30 cellular contexts compared by ENCODE assay signal in genomic region chr22:45323695-45324094, GRCh38. TPM values are rescaled to one million over a fixed set of nuclear protein-coding genes. Genes with fewer than 3 reads are reported as not detected.
DNase-seq lines count a peak whose midpoint lies in the region; ATAC-seq and TF ChIP-seq lines count a peak whose summit lies in the region.
"Had no signal": no experiment of that assay in that cellular context is flagged by ENCODE, and none has a peak within 500 bp of the region (broad histone marks: within the 10 kb centered on the region; RNA-seq: fewer than 3 reads in every experiment).

No MANE protein-coding gene starts in this region.

- H3K4me1 Mint-ChIP-seq in activated CD4-positive, alpha-beta memory T cell treated with anti-CD3 and anti-CD28 coated beads, Interleukin-2, amount 10 ng/mL, durations not matched to agents 7 days and 5 days, result peaks cover 35% of the 10 kb centered on the region
- H3K4me1 Mint-ChIP-seq in activated CD4-positive, alpha-beta memory T cell treated with anti-CD3 and anti-CD28 coated beads for 36 hours (ENCODE audit: low read depth), result peaks cover 27% of the 10 kb centered on the region
- peaks cover 51% of the 10 kb centered on the region for H3K4me1 Mint-ChIP-seq in CD8-positive, alpha-beta T cell (ENCODE audit: low read depth)
- peaks cover 26% of the 10 kb centered on the region for H3K4me1 Mint-ChIP-seq in activated T-helper 17 cell treated with anti-CD3 and anti-CD28 coated beads, Interleukin-2, amount 50 U/mL, for 72 hours

- intact Hi-C loops in activated CD4-positive, alpha-beta memory T cell treated with anti-CD3 and anti-CD28 coated beads for 36 hours (cut with micrococcal nuclease), result no loop called here
- intact Hi-C loops in CD8-positive, alpha-beta T cell (cut with DNase I, micrococcal nuclease), result no loop called here
- intact Hi-C loops in posterior vena cava (cut with DNase I) (no loop called here), thyroid gland (cut with DNase I) (loop anchor here (10.0 kb wide), 1 partner anchor 111 kb away; no protein-coding TSS in a partner anchor)

- 81 to 89% methylated on average over 7 of the region's 7 CpGs for WGBS in thyroid gland, 2 donors

- CTCF ChIA-PET in activated CD4-positive, alpha-beta memory T cell treated with anti-CD3 and anti-CD28 coated beads, Interleukin-2, amount 10 ng/mL, durations not matched to agents 7 days and 5 days (lab: Charles Lee), result no interaction called here
- CTCF ChIA-PET in activated CD4-positive, alpha-beta memory T cell treated with anti-CD3 and anti-CD28 coated beads for 36 hours (lab: Charles Lee), result no interaction called here
- CTCF ChIA-PET in CD8-positive, alpha-beta T cell (lab: Charles Lee), result no interaction called here

- H3K36me3 Mint-ChIP-seq in activated CD4-positive, alpha-beta memory T cell treated with anti-CD3 and anti-CD28 coated beads, Interleukin-2, amount 10 ng/mL, durations not matched to agents 7 days and 5 days (ENCODE audit: low read depth), result peaks cover 49% of the 10 kb centered on the region
- peaks cover 31% of the 10 kb centered on the region for H3K36me3 Mint-ChIP-seq in activated CD4-positive, alpha-beta memory T cell treated with anti-CD3 and anti-CD28 coated beads for 36 hours
- H3K36me3 Mint-ChIP-seq in CD8-positive, alpha-beta T cell, result peaks cover 53% of the 10 kb centered on the region
- H3K36me3 Mint-ChIP-seq in activated T-helper 17 cell treated with anti-CD3 and anti-CD28 coated beads, Interleukin-2, amount 50 U/mL, for 72 hours (ENCODE audit: low read depth), result peaks cover 83% of the 10 kb centered on the region

- TF ChIP-seq POLR2A in thyroid gland (IDR thresholded peaks at IDR 0.05), result no peak

- H3K9me3 Mint-ChIP-seq in activated CD4-positive, alpha-beta memory T cell treated with anti-CD3 and anti-CD28 coated beads, Interleukin-2, amount 10 ng/mL, durations not matched to agents 7 days and 5 days, result no peaks in the 10 kb centered on the region
- H3K9me3 Mint-ChIP-seq in activated CD4-positive, alpha-beta memory T cell treated with anti-CD3 and anti-CD28 coated beads for 36 hours, result no peaks in the 10 kb centered on the region
- H3K9me3 Mint-ChIP-seq in CD8-positive, alpha-beta T cell, result no peaks in the 10 kb centered on the region
- no peaks in the 10 kb centered on the region for H3K9me3 Mint-ChIP-seq in activated T-helper 17 cell treated with anti-CD3 and anti-CD28 coated beads, Interleukin-2, amount 50 U/mL, for 72 hours
- H3K9me3 Mint-ChIP-seq: activated B cell treated with CpG ODN at 0.5 μM for 24 hours; activated naive CD4-positive, alpha-beta T cell treated with anti-CD3 and anti-CD28 coated beads for 36 hours; IgD-negative memory B cell; memory B cell; neural progenitor cell had no signal

- H3K27me3 ChIP-seq in CD8-positive, alpha-beta T cell (ENCODE audit: insufficient read depth, low read length), result no peaks in the 10 kb centered on the region
- H3K27me3 ChIP-seq in thyroid gland, result no peaks in the 10 kb centered on the region
- H3K27me3 ChIP-seq: neural progenitor cell, tibial artery, vagina had no signal

- POLR2A ChIA-PET in activated CD4-positive, alpha-beta memory T cell treated with anti-CD3 and anti-CD28 coated beads, Interleukin-2, amount 10 ng/mL, durations not matched to agents 7 days and 5 days (lab: Charles Lee), result interaction anchor here (1.0 to 1.2 kb wide), 2 partner anchors 10 to 91 kb away, joined by 3 read pairs; no protein-coding TSS in a partner anchor
- POLR2A ChIA-PET in activated CD4-positive, alpha-beta memory T cell treated with anti-CD3 and anti-CD28 coated beads for 36 hours (lab: Charles Lee), result no interaction called here
- POLR2A ChIA-PET in CD8-positive, alpha-beta T cell (lab: Charles Lee), result interaction anchor here (0.9 to 1.2 kb wide), 2 partner anchors 14 to 18 kb away, joined by 3 read pairs; partner anchors contain the start of gene FAM118A

- no peaks in the 10 kb centered on the region for H3K27me3 Mint-ChIP-seq in activated CD4-positive, alpha-beta memory T cell treated with anti-CD3 and anti-CD28 coated beads, Interleukin-2, amount 10 ng/mL, durations not matched to agents 7 days and 5 days
- H3K27me3 Mint-ChIP-seq in activated CD4-positive, alpha-beta memory T cell treated with anti-CD3 and anti-CD28 coated beads for 36 hours, result no peaks in the 10 kb centered on the region
- no peaks in the 10 kb centered on the region for H3K27me3 Mint-ChIP-seq in CD8-positive, alpha-beta T cell (ENCODE audit: low read depth)
- H3K27me3 Mint-ChIP-seq in activated T-helper 17 cell treated with anti-CD3 and anti-CD28 coated beads, Interleukin-2, amount 50 U/mL, for 72 hours, result no peaks in the 10 kb centered on the region
- H3K27me3 Mint-ChIP-seq: activated B cell treated with CpG ODN at 0.5 μM for 24 hours, IgD-negative memory B cell, memory B cell had no signal

- H3K36me3 ChIP-seq in CD8-positive, alpha-beta T cell (ENCODE audit: insufficient read depth, low read length), result peaks cover 29% of the 10 kb centered on the region
- H3K36me3 ChIP-seq in thyroid gland, result peaks cover 19 to 21% of the 10 kb centered on the region in 2 donors
- H3K36me3 ChIP-seq: neural progenitor cell had no signal

- H3K27ac Mint-ChIP-seq in activated CD4-positive, alpha-beta memory T cell treated with anti-CD3 and anti-CD28 coated beads, Interleukin-2, amount 10 ng/mL, durations not matched to agents 7 days and 5 days, result peak overlapping the region; percentile 66
- no peak overlapping the region for H3K27ac Mint-ChIP-seq in activated CD4-positive, alpha-beta memory T cell treated with anti-CD3 and anti-CD28 coated beads for 36 hours
- H3K27ac Mint-ChIP-seq in CD8-positive, alpha-beta T cell, result peak overlapping the region; percentile 56
- peak overlapping the region; percentile 60 for H3K27ac Mint-ChIP-seq in activated T-helper 17 cell treated with anti-CD3 and anti-CD28 coated beads, Interleukin-2, amount 50 U/mL, for 72 hours
- H3K27ac Mint-ChIP-seq: activated B cell treated with CpG ODN at 0.5 μM for 24 hours; activated naive CD4-positive, alpha-beta T cell treated with anti-CD3 and anti-CD28 coated beads for 36 hours; IgD-negative memory B cell; memory B cell; neural progenitor cell had no signal

- no peak overlapping the region for H3K27ac ChIP-seq in CD8-positive, alpha-beta T cell (ENCODE audit: low read depth, low read length)
- H3K27ac ChIP-seq in thyroid gland, result no peak overlapping the region
- H3K27ac ChIP-seq: A549, coronary artery, GM23248, neural progenitor cell, parathyroid adenoma, tibial artery, vagina had no signal

- H3K9me3 ChIP-seq in CD8-positive, alpha-beta T cell (ENCODE audit: low read length), result no peaks in the 10 kb centered on the region
- H3K9me3 ChIP-seq in thyroid gland, result no peaks in the 10 kb centered on the region
- H3K9me3 ChIP-seq: A549, tibial artery, vagina had no signal

- H3K4me1 ChIP-seq in CD8-positive, alpha-beta T cell (ENCODE audit: insufficient read depth, low read length), result peaks cover 19% of the 10 kb centered on the region
- peaks cover 5 to 6% of the 10 kb centered on the region in 2 donors for H3K4me1 ChIP-seq in thyroid gland
- H3K4me1 ChIP-seq: A549, parathyroid adenoma had no signal

- ATAC-seq in CD8-positive, alpha-beta T cell, result no peak
- no peak for ATAC-seq in activated T-helper 17 cell treated with anti-CD3 and anti-CD28 coated beads, Interleukin-2, amount 50 U/mL, for 72 hours (replicated peaks)
- no peak for ATAC-seq in HG02623 (IDR thresholded peaks at IDR 0.05; ENCODE audit: unreplicated experiment)
- no peak for ATAC-seq in HG03135 (IDR thresholded peaks at IDR 0.05; ENCODE audit: unreplicated experiment)
- ATAC-seq: A549, right cardiac atrium had no signal

- no peak overlapping the region for H3K4me3 Mint-ChIP-seq in activated CD4-positive, alpha-beta memory T cell treated with anti-CD3 and anti-CD28 coated beads, Interleukin-2, amount 10 ng/mL, durations not matched to agents 7 days and 5 days
- no peak overlapping the region for H3K4me3 Mint-ChIP-seq in activated CD4-positive, alpha-beta memory T cell treated with anti-CD3 and anti-CD28 coated beads for 36 hours
- H3K4me3 Mint-ChIP-seq in CD8-positive, alpha-beta T cell, result no peak overlapping the region
- H3K4me3 Mint-ChIP-seq in activated T-helper 17 cell treated with anti-CD3 and anti-CD28 coated beads, Interleukin-2, amount 50 U/mL, for 72 hours, result peak overlapping the region; percentile 30
- H3K4me3 Mint-ChIP-seq: activated B cell treated with CpG ODN at 0.5 μM for 24 hours; activated naive CD4-positive, alpha-beta T cell treated with anti-CD3 and anti-CD28 coated beads for 36 hours; IgD-negative memory B cell; memory B cell; neural progenitor cell had no signal

- no peak for TF ChIP-seq CTCF in CD8-positive, alpha-beta T cell (IDR thresholded peaks at IDR 0.05)
- TF ChIP-seq CTCF in thyroid gland (IDR thresholded peaks at IDR 0.05), result no peak

- no peak for DNase-seq in activated CD4-positive, alpha-beta memory T cell treated with anti-CD3 and anti-CD28 coated beads, Interleukin-2, amount 10 ng/mL, durations not matched to agents 7 days and 5 days
- DNase-seq in activated CD4-positive, alpha-beta memory T cell treated with anti-CD3 and anti-CD28 coated beads for 36 hours, result no peak
- no peak for DNase-seq in CD8-positive, alpha-beta T cell
- DNase-seq in posterior vena cava (ENCODE audit: low spot score), result peak; percentile 52
- no peak for DNase-seq in thyroid gland
- DNase-seq: activated B cell treated with CpG ODN at 0.5 μM for 24 hours; activated CD8-positive, alpha-beta memory T cell treated with anti-CD3 and anti-CD28 coated beads for 24 hours; activated naive CD4-positive, alpha-beta T cell treated with anti-CD3 and anti-CD28 coated beads for 36 hours; activated T-cell treated with anti-CD3 and anti-CD28 coated beads, Interleukin-2, amount 50 U/mL, for 1 hour; DMS 273 treated with DMSO at 0.1 percent for 48 hours; effector memory CD4-positive, alpha-beta T cell; erythroblast; GM23248; NCI-H1694; right cardiac atrium; stimulated activated CD4-positive, alpha-beta T cell treated with anti-CD3 and anti-CD28 coated beads, Interleukin-2, amount 100 ng/mL, for 24 hours; tibial artery had no signal

- no peak overlapping the region for H3K4me3 ChIP-seq in CD8-positive, alpha-beta T cell (ENCODE audit: low read depth, low read length)
- H3K4me3 ChIP-seq in thyroid gland (replicated peaks in 1 of 3), result no peak overlapping the region
- H3K4me3 ChIP-seq: A549, coronary artery, GM23248, neural progenitor cell, tibial artery, vagina had no signal

RNA-seq across cellular contexts. Expression of gene FAM118A, which starts 14.0 kb away (rescaled TPM):
- 10 to 100 TPM; 73.9 to 74.7 TPM for total RNA-seq in activated CD4-positive, alpha-beta memory T cell treated with anti-CD3 and anti-CD28 coated beads, Interleukin-2, amount 10 ng/mL, durations not matched to agents 7 days and 5 days
- total RNA-seq in activated CD4-positive, alpha-beta memory T cell treated with anti-CD3 and anti-CD28 coated beads for 36 hours, result 10 to 100 TPM; 55.0 to 56.5 TPM
- total RNA-seq in CD8-positive, alpha-beta T cell, result 100 to 1,000 TPM; 194 to 196 TPM
- 10 to 100 TPM; 64.3 to 99.4 TPM for total RNA-seq in activated T-helper 17 cell treated with anti-CD3 and anti-CD28 coated beads, Interleukin-2, amount 50 U/mL, for 72 hours
- total RNA-seq in posterior vena cava (10 to 100 TPM; 16.0 to 24.6 TPM), thyroid gland (100 to 1,000 TPM in 1 of 4 donors, 10 to 100 TPM in 3; 15.7 to 104 (median 75.3) TPM)

RNA-seq across cellular contexts. Expression of gene UPK3A, which starts 38.9 kb away (rescaled TPM):
- not detected for total RNA-seq in activated CD4-positive, alpha-beta memory T cell treated with anti-CD3 and anti-CD28 coated beads, Interleukin-2, amount 10 ng/mL, durations not matched to agents 7 days and 5 days
- not detected for total RNA-seq in activated CD4-positive, alpha-beta memory T cell treated with anti-CD3 and anti-CD28 coated beads for 36 hours
- total RNA-seq in CD8-positive, alpha-beta T cell, result not detected
- not detected for total RNA-seq in activated T-helper 17 cell treated with anti-CD3 and anti-CD28 coated beads, Interleukin-2, amount 50 U/mL, for 72 hours
- not detected for total RNA-seq in posterior vena cava
- 1 to 10 TPM in 3 of 4 donors, not detected in 1; 2.1 to 3.9 (median 2.6) TPM for total RNA-seq in thyroid gland
- total RNA-seq: activated naive CD4-positive, alpha-beta T cell treated with anti-CD3 and anti-CD28 coated beads for 36 hours; aorta; GM23248; left lobe of liver; NCI-H460; right cardiac atrium; vagina had no signal
